ENCODE assay signal across 22 cellular contexts in genomic region chr12:19158909-19159308, GRCh38. TPM values are rescaled to one million over a fixed set of nuclear protein-coding genes. Genes with fewer than 3 reads are reported as not detected.
DNase-seq lines count a peak whose midpoint lies in the region; ATAC-seq and TF ChIP-seq lines count a peak whose summit lies in the region.
"Had no signal": no experiment of that assay in that cellular context is flagged by ENCODE, and none has a peak within 500 bp of the region (broad histone marks: within the 10 kb centered on the region; RNA-seq: fewer than 3 reads in every experiment).

No MANE protein-coding gene starts in this region.

- DNase-seq in AG20443 (ENCODE audit: low spot score), result peak; percentile 36
- DNase-seq in adipocyte (ENCODE audit: low read depth), result peak; percentile 70
- DNase-seq in progenitor cell of endocrine pancreas (ENCODE audit: low spot score, unreplicated experiment), result no peak
- DNase-seq in SK-N-DZ (ENCODE audit: low spot score), result no peak
- DNase-seq in activated T-helper 2 cell treated with anti-CD3 and anti-CD28 coated beads, Interferon-gamma antibody, Interleukin-2, Interleukin-4, amounts not matched to agents 10 μg/mL and 5 μg/mL and 100 μg/mL, durations not matched to agents 14 hours and 24 hours and 36 hours (ENCODE audit: low spot score), result no peak
- no peak for DNase-seq in activated T-cell treated with anti-CD3 and anti-CD28 coated beads for 4 hours
- DNase-seq: activated effector memory CD4-positive, alpha-beta T cell treated with anti-CD3 and anti-CD28 coated beads, Interleukin-2, amount 50 U/mL, for 16 hours; amniotic stem cell; caudate nucleus; NCI-H1092 treated with DMSO at 0.1 percent for 48 hours; NCI-H2081; NCI-H510A; psoas muscle; stimulated activated CD8-positive, alpha-beta memory T cell treated with anti-CD3 and anti-CD28 coated beads, Interleukin-4, amount 100 ng/mL, for 48 hours; substantia nigra; SW 1271 had no signal

- no peaks in the 10 kb centered on the region for H3K27me3 ChIP-seq in adipocyte (replicated peaks; ENCODE audit: control insufficient read depth, insufficient read depth, low read length)
- no peaks in the 10 kb centered on the region for H3K27me3 ChIP-seq in gastroesophageal sphincter

- intact Hi-C loops in activated T-helper 2 cell treated with anti-CD3 and anti-CD28 coated beads, Interferon-gamma antibody, Interleukin-2, Interleukin-4, amounts not matched to agents 10 μg/mL and 5 μg/mL and 100 μg/mL, durations not matched to agents 14 hours and 24 hours and 36 hours (cut with micrococcal nuclease), result no loop called here

- H3K4me1 ChIP-seq in adipocyte (ENCODE audit: control insufficient read depth, insufficient read depth, low read length) (peaks cover 30% of the 10 kb centered on the region), gastroesophageal sphincter (peaks cover 0 to 69% (median 20%) of the 10 kb centered on the region in 3 donors)
- H3K4me1 ChIP-seq: psoas muscle had no signal

- H3K4me3 ChIP-seq in adipocyte (ENCODE audit: low read length), result no peak overlapping the region
- H3K4me3 ChIP-seq in gastroesophageal sphincter, result no peak overlapping the region
- H3K4me3 ChIP-seq: psoas muscle had no signal

- no peak overlapping the region for H3K9ac ChIP-seq in adipocyte (ENCODE audit: low read length)
- H3K9ac ChIP-seq: KMS-11 had no signal

- 0 to 18% methylated on average over 1 of the region's 1 CpG for WGBS in gastroesophageal sphincter (ENCODE audit: low coverage in 1 of 2), 2 donors

- peak; percentile 53 for ATAC-seq in gastroesophageal sphincter
- ATAC-seq: esophagus mucosa; natural killer cell treated with Interleukin-12 subunit alpha and Interleukin-12 subunit beta and Interleukin-15 and Interleukin-18, amount 100 ng/mL, for 72 hours; psoas muscle had no signal

- TF ChIP-seq CTCF in gastroesophageal sphincter (IDR thresholded peaks at IDR 0.05), result no peak
- no peak for TF ChIP-seq CTCF in progenitor cell of endocrine pancreas (IDR thresholded peaks at IDR 0.05; ENCODE audit: unreplicated experiment)

- no peaks in the 10 kb centered on the region for H3K27me3 Mint-ChIP-seq in progenitor cell of endocrine pancreas
- no peaks in the 10 kb centered on the region for H3K27me3 Mint-ChIP-seq in activated T-helper 2 cell treated with anti-CD3 and anti-CD28 coated beads, Interferon-gamma antibody, Interleukin-2, Interleukin-4, amounts not matched to agents 10 μg/mL and 5 μg/mL and 100 μg/mL, durations not matched to agents 14 hours and 24 hours and 36 hours (ENCODE audit: low read depth)
- H3K27me3 Mint-ChIP-seq: B cell; memory B cell; natural killer cell treated with Interleukin-12 subunit alpha and Interleukin-12 subunit beta and Interleukin-15 and Interleukin-18, amount 100 ng/mL, for 72 hours had no signal

- H3K9me3 Mint-ChIP-seq in progenitor cell of endocrine pancreas (ENCODE audit: low read depth), result peaks cover 6% of the 10 kb centered on the region
- H3K9me3 Mint-ChIP-seq in activated T-helper 2 cell treated with anti-CD3 and anti-CD28 coated beads, Interferon-gamma antibody, Interleukin-2, Interleukin-4, amounts not matched to agents 10 μg/mL and 5 μg/mL and 100 μg/mL, durations not matched to agents 14 hours and 24 hours and 36 hours, result no peaks in the 10 kb centered on the region
- H3K9me3 Mint-ChIP-seq: memory B cell; natural killer cell treated with Interleukin-12 subunit alpha and Interleukin-12 subunit beta and Interleukin-15 and Interleukin-18, amount 100 ng/mL, for 72 hours had no signal

- no peak for TF ChIP-seq POLR2A in gastroesophageal sphincter (IDR thresholded peaks at IDR 0.05)

- peak overlapping the region in 2 of 4 donors; percentile 35 to 42 for H3K27ac ChIP-seq in gastroesophageal sphincter
- H3K27ac ChIP-seq: KMS-11, psoas muscle had no signal

- H3K9me3 ChIP-seq in adipocyte (ENCODE audit: control insufficient read depth, low read length) (no peaks in the 10 kb centered on the region), gastroesophageal sphincter (no peaks in the 10 kb centered on the region)
- H3K9me3 ChIP-seq: psoas muscle had no signal

- peaks cover 27% of the 10 kb centered on the region for H3K36me3 Mint-ChIP-seq in progenitor cell of endocrine pancreas (ENCODE audit: insufficient read depth)
- no peaks in the 10 kb centered on the region for H3K36me3 Mint-ChIP-seq in activated T-helper 2 cell treated with anti-CD3 and anti-CD28 coated beads, Interferon-gamma antibody, Interleukin-2, Interleukin-4, amounts not matched to agents 10 μg/mL and 5 μg/mL and 100 μg/mL, durations not matched to agents 14 hours and 24 hours and 36 hours (ENCODE audit: low read depth)
- H3K36me3 Mint-ChIP-seq: memory B cell; natural killer cell treated with Interleukin-12 subunit alpha and Interleukin-12 subunit beta and Interleukin-15 and Interleukin-18, amount 100 ng/mL, for 72 hours had no signal

- peak overlapping the region; percentile 75 for H3K27ac Mint-ChIP-seq in progenitor cell of endocrine pancreas
- no peak overlapping the region for H3K27ac Mint-ChIP-seq in activated T-helper 2 cell treated with anti-CD3 and anti-CD28 coated beads, Interferon-gamma antibody, Interleukin-2, Interleukin-4, amounts not matched to agents 10 μg/mL and 5 μg/mL and 100 μg/mL, durations not matched to agents 14 hours and 24 hours and 36 hours
- H3K27ac Mint-ChIP-seq: B cell; memory B cell; natural killer cell treated with Interleukin-12 subunit alpha and Interleukin-12 subunit beta and Interleukin-15 and Interleukin-18, amount 100 ng/mL, for 72 hours had no signal

- H3K4me1 Mint-ChIP-seq in progenitor cell of endocrine pancreas (ENCODE audit: low read depth), result peaks cover 51% of the 10 kb centered on the region
- no peaks in the 10 kb centered on the region for H3K4me1 Mint-ChIP-seq in activated T-helper 2 cell treated with anti-CD3 and anti-CD28 coated beads, Interferon-gamma antibody, Interleukin-2, Interleukin-4, amounts not matched to agents 10 μg/mL and 5 μg/mL and 100 μg/mL, durations not matched to agents 14 hours and 24 hours and 36 hours (ENCODE audit: low read depth)
- H3K4me1 Mint-ChIP-seq: B cell, memory B cell had no signal

- no peak for TF ChIP-seq EP300 in gastroesophageal sphincter (IDR thresholded peaks at IDR 0.05)

- no peak overlapping the region for H3K4me3 Mint-ChIP-seq in progenitor cell of endocrine pancreas (ENCODE audit: low read depth)
- no peak overlapping the region for H3K4me3 Mint-ChIP-seq in activated T-helper 2 cell treated with anti-CD3 and anti-CD28 coated beads, Interferon-gamma antibody, Interleukin-2, Interleukin-4, amounts not matched to agents 10 μg/mL and 5 μg/mL and 100 μg/mL, durations not matched to agents 14 hours and 24 hours and 36 hours (ENCODE audit: low read depth)
- H3K4me3 Mint-ChIP-seq: B cell; memory B cell; natural killer cell treated with Interleukin-12 subunit alpha and Interleukin-12 subunit beta and Interleukin-15 and Interleukin-18, amount 100 ng/mL, for 72 hours had no signal

- H3K36me3 ChIP-seq in adipocyte (ENCODE audit: control insufficient read depth, insufficient read depth, low read length, severe bottlenecking) (no peaks in the 10 kb centered on the region), gastroesophageal sphincter (no peaks in the 10 kb centered on the region)

RNA-seq across cellular contexts. Expression of gene PLEKHA5, which starts 29.4 kb away (rescaled TPM):
- 100 to 1,000 TPM in 1 of 4 donors, 10 to 100 TPM in 3; 34.5 to 120 (median 60.0) TPM for total RNA-seq in gastroesophageal sphincter
- total RNA-seq in progenitor cell of endocrine pancreas, result 195 and 232 TPM in 2 replicates
- polyA plus RNA-seq in SK-N-DZ (2014; cell fraction: cytosol; rRNA removed), result 15.7 and 19.1 TPM in 2 replicates
- polyA plus RNA-seq in SK-N-DZ (2014; cell fraction: nucleus; rRNA removed), result 29.1 and 30.4 TPM in 2 replicates
- 3.2 TPM in 2 replicates for total RNA-seq in activated T-helper 2 cell treated with anti-CD3 and anti-CD28 coated beads, Interferon-gamma antibody, Interleukin-2, Interleukin-4, amounts not matched to agents 10 μg/mL and 5 μg/mL and 100 μg/mL, durations not matched to agents 14 hours and 24 hours and 36 hours

Comparison
In these comparisons a context has a peak if more than half of its experiments do, and no peak if none do; other contexts are left out.
1. DNase-seq: peak in AG20443 (single experiment) and adipocyte (single experiment); none in progenitor cell of endocrine pancreas (single experiment), SK-N-DZ (single experiment), activated T-helper 2 cell treated with anti-CD3 and anti-CD28 coated beads, Interferon-gamma antibody, Interleukin-2, Interleukin-4, amounts not matched to agents 10 μg/mL and 5 μg/mL and 100 μg/mL, durations not matched to agents 14 hours and 24 hours and 36 hours (single experiment) and activated T-cell treated with anti-CD3 and anti-CD28 coated beads for 4 hours (single experiment).